16 cellular contexts compared by ENCODE assay signal in the genomic region with DNA sequence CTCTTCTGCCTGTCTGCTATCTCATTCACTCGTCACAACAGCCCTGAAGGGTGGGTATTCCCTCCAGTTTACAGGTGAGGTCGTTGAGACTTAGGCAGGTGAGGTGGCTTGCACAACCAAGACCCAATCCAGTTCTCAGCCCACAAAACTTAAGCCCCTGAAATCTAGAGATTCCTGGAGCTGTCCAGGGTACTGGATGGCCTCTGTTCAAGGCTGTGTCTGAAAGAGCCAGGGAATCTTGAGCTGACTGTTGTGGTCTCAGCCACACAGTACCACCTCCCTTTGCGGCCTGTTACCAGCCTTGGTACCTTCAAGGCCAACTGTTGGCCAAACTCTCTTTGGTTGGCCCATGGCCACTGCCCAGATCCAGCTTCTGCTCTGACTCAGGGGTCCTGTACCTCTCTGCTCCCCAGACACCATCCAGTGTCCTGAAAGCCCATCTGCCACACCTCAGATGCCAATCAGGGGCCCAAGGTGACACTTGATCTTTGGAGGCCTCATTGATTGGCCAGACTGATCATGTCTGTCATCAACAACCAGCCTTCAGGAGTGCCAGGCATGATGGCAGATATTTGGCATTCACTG. TPM values are rescaled to one million over a fixed set of nuclear protein-coding genes. Genes with fewer than 3 reads are reported as not detected.
DNase-seq lines count a peak whose midpoint lies in the region; ATAC-seq, FAIRE-seq and TF ChIP-seq lines count a peak whose summit lies in the region.
"Had no signal": no experiment of that assay in that cellular context is flagged by ENCODE, and none has a peak within 500 bp of the region (broad histone marks: within the 10 kb centered on the region; RNA-seq: fewer than 3 reads in every experiment).

No MANE protein-coding gene starts in this region.

- H4K8ac ChIP-seq in mesenchymal stem cell (ENCODE audit: low read length) = no peak overlapping the region

- no peak overlapping the region for H2BK15ac ChIP-seq in mesenchymal stem cell (ENCODE audit: low read depth, poor library complexity, severe bottlenecking)

- H3K4me1 ChIP-seq in K562 (replicated peaks in 1 of 2; ENCODE audit: control insufficient read depth in 2 of 2, insufficient read depth in 2 of 2, low read length in 2 of 2) = peaks cover 0 to 12% of the 10 kb centered on the region in 2 experiments; a peak in 3 of 5 replicates
- peaks cover 14% of the 10 kb centered on the region for H3K4me1 ChIP-seq in mesenchymal stem cell (ENCODE audit: control insufficient read depth, insufficient read depth, low read depth, low read length)

- no peak overlapping the region for H3K27ac ChIP-seq in K562 (ENCODE audit: extremely low read depth, low read depth, low read length)
- no peak overlapping the region for H3K27ac ChIP-seq in mesenchymal stem cell (ENCODE audit: low read length, poor library complexity, severe bottlenecking)
- H3K27ac ChIP-seq: uterus had no signal

- TF ChIP-seq EP300 in Ishikawa (IDR thresholded peaks at IDR 0.05; ENCODE audit: borderline replicate concordance) (no peak), K562 (IDR thresholded peaks at IDR 0.05; ENCODE audit: low read length) (no peak)

- TF ChIP-seq POLR2A in K562 (conservative IDR thresholded peaks at IDR 0.05) = no peak

- H3K18ac ChIP-seq in mesenchymal stem cell (ENCODE audit: low read depth in 1 of 2, low read length in 2 of 2) = no peak overlapping the region

- H2BK12ac ChIP-seq in mesenchymal stem cell (ENCODE audit: low read length in 2 of 2) = no peak overlapping the region

- peaks cover 5% of the 10 kb centered on the region; the same call in 1 of the 2 replicates for H4K20me1 ChIP-seq in K562 (replicated peaks; ENCODE audit: control insufficient read depth, insufficient read depth, low read length)

- H3K9me3 ChIP-seq in K562 (replicated peaks; ENCODE audit: control insufficient read depth, insufficient read depth, low read depth, low read length) (no peaks in the 10 kb centered on the region), mesenchymal stem cell (ENCODE audit: control insufficient read depth, low read length) (no peaks in the 10 kb centered on the region)
- H3K9me3 ChIP-seq: mucosa of descending colon, uterus had no signal

- H3K79me1 ChIP-seq in mesenchymal stem cell (replicated peaks; ENCODE audit: low read length, poor library complexity, severe bottlenecking) = no peaks in the 10 kb centered on the region

- H3K4me3 ChIP-seq in K562 = no peak overlapping the region
- no peak overlapping the region for H3K4me3 ChIP-seq in mesenchymal stem cell (ENCODE audit: insufficient read depth in 1 of 2, low read depth in 1 of 2, low read length in 2 of 2)
- H3K4me3 ChIP-seq: mucosa of descending colon, uterus had no signal

- H3K27me3 ChIP-seq in K562 (ENCODE audit: control insufficient read depth in 2 of 2, insufficient read depth in 2 of 2, low read length in 2 of 2) (peaks cover 9 to 50% of the 10 kb centered on the region in 2 experiments; a peak in 4 of 5 replicates), mesenchymal stem cell (ENCODE audit: control insufficient read depth in 1 of 2, insufficient read depth in 1 of 2, low read length in 2 of 2) (peaks cover 20 to 65% of the 10 kb centered on the region in 2 experiments)

- ATAC-seq in K562 (peak; percentile 30; the same call in 1 of the 3 replicates), GM18867 (IDR thresholded peaks at IDR 0.05; ENCODE audit: unreplicated experiment) (no peak), HG03045 (IDR thresholded peaks at IDR 0.05; ENCODE audit: unreplicated experiment) (no peak), HG02798 (IDR thresholded peaks at IDR 0.05; ENCODE audit: poor library complexity, unreplicated experiment) (no peak)
- ATAC-seq: mucosa of descending colon had no signal

- TF ChIP-seq CTCF in K562 (IDR thresholded peaks at IDR 0.05 in 2 of 3, conservative IDR thresholded peaks at IDR 0.05 in 1 of 3; ENCODE audit: insufficient read depth in 2 of 3, low read depth in 1 of 3, low read length in 3 of 3) = no peak

- no peak overlapping the region for H4K91ac ChIP-seq in mesenchymal stem cell (ENCODE audit: low read length)

- no peak overlapping the region for H2AK5ac ChIP-seq in mesenchymal stem cell (ENCODE audit: low read length, severe bottlenecking)

- no peak overlapping the region for H2AFZ ChIP-seq in K562 (ENCODE audit: low read depth, low read length)
- no peak overlapping the region for H2AFZ ChIP-seq in mesenchymal stem cell (ENCODE audit: low read depth, low read length)

- no peak overlapping the region for H2BK120ac ChIP-seq in mesenchymal stem cell (ENCODE audit: low read depth, low read length)

- CTCF ChIA-PET in K562 (lab: Yijun Ruan, JAX; ENCODE audit: low intra/inter-chr PET ratio) = no interaction called here

- 4% methylated on average over 3 of the region's 3 CpGs for WGBS in K562 (ENCODE audit: insufficient coverage, low coverage, missing lambda C conversion rate)
- 47% methylated on average over 1 of the region's 3 CpGs for WGBS in mesenchymal stem cell

- H3K9ac ChIP-seq in K562 (ENCODE audit: insufficient read depth in 1 of 2, low read depth in 2 of 2, low read length in 2 of 2) (no peak overlapping the region), mesenchymal stem cell (ENCODE audit: low read length) (no peak overlapping the region)

- no peaks in the 10 kb centered on the region for H3K79me2 ChIP-seq in K562 (ENCODE audit: control insufficient read depth, insufficient read depth, low read length)

- no peak overlapping the region for H2BK5ac ChIP-seq in mesenchymal stem cell (ENCODE audit: low read depth, low read length, poor library complexity, severe bottlenecking)

- no peaks in the 10 kb centered on the region for H3K36me3 ChIP-seq in K562 (ENCODE audit: control insufficient read depth, insufficient read depth, low read length)
- H3K36me3 ChIP-seq in mesenchymal stem cell (ENCODE audit: control insufficient read depth in 1 of 2, insufficient read depth in 2 of 2, low read depth in 1 of 2, low read length in 2 of 2) = no peaks in the 10 kb centered on the region
- H3K36me3 ChIP-seq: uterus had no signal

- H3K4ac ChIP-seq in mesenchymal stem cell (ENCODE audit: low read depth in 1 of 2, low read length in 2 of 2) = no peak overlapping the region

- no peak overlapping the region for H3K4me2 ChIP-seq in K562 (ENCODE audit: insufficient read depth, low read length)
- H3K4me2 ChIP-seq in mesenchymal stem cell (ENCODE audit: low read length, poor library complexity, severe bottlenecking) = no peak overlapping the region

- BruUV-seq in K562 (replicated peaks; lab: Mats Ljungman, UMichigan) = no TSS peak

- DNase-seq in ELF-1 (ENCODE audit: low read depth, low spot score) (peak; percentile 79), K562 (ENCODE audit: extremely low read depth in 1 of 4, low spot score in 3 of 4) (peak; percentile 16 to 29 (median 23)), mesenchymal stem cell (peak; percentile 51), DMS114 treated with DMSO at 0.1 percent for 48 hours (lab: John Stamatoyannopoulos, UW; ENCODE audit: unreplicated experiment) (no peak)
- DNase-seq: activated CD4-positive, CD25-positive, alpha-beta regulatory T cell treated with anti-CD3 and anti-CD28 coated beads, Interleukin-2, amount 50 U/mL, for 72 hours; activated effector memory CD4-positive, alpha-beta T cell treated with anti-CD3 and anti-CD28 coated beads, Interleukin-2, amount 50 U/mL, for 16 hours; cortex of kidney; NCI-H446; SIG-M5; uterus had no signal

- H3K23ac ChIP-seq in mesenchymal stem cell (ENCODE audit: low read length in 2 of 2) = no peak overlapping the region

- no peak overlapping the region for H3K14ac ChIP-seq in mesenchymal stem cell (ENCODE audit: low read length in 2 of 2)

- H3K9me1 ChIP-seq in K562 (ENCODE audit: control insufficient read depth, insufficient read depth, low read length) = no peaks in the 10 kb centered on the region

- TF ChIP-seq RAD21 in Ishikawa (IDR thresholded peaks at IDR 0.05; ENCODE audit: low read depth) = no peak
- TF ChIP-seq RAD21 in K562 (CRISPR knock-in tag; conservative IDR thresholded peaks at IDR 0.05 in 1 of 2, IDR thresholded peaks at IDR 0.05 in 1 of 2) = no peak

- intact Hi-C loops in K562 (cut with micrococcal nuclease) = no loop called here

- no peak for FAIRE-seq in K562 (lab: Jason Lieb, UNC)
- FAIRE-seq: D721Med had no signal

- in situ Hi-C loops in K562 (cut with MboI) = no loop called here

- POLR2A ChIA-PET in K562 (lab: Yijun Ruan, JAX) = interaction anchor here (0.5 to 0.7 kb wide), 2 partner anchors 15 to 28 kb away, joined by 3 to 5 read pairs; no protein-coding TSS in a partner anchor

RNA-seq across cellular contexts. Expression of a gene that starts 10.9 kb away (rescaled TPM):
- not detected in 2 replicates for total RNA-seq in K562 (2011; cell fraction: chromatin; rRNA removed; ENCODE audit: low replicate concordance)
- not detected in 2 replicates for total RNA-seq in K562 (2011; cell fraction: nucleolus; rRNA removed)
- not detected in 2 replicates for total RNA-seq in K562 (2011; cell fraction: nucleoplasm; rRNA removed)
- total RNA-seq in K562 (2014; rRNA removed) (not detected in 2 replicates), K562 (2014; rRNA removed; fragmentation: Illumina TruSeq; extraction: Trizol) (not detected in 2 replicates), K562 (2015; rRNA removed; fragmentation: Illumina TruSeq; extraction: Trizol) (not detected in 2 replicates), K562 (2021) (0.07 TPM in 1 of 2 replicates, not detected in the other)
- polyA plus RNA-seq in K562 (2011; rRNA removed) (not detected in 2 replicates), K562 (2014; fragmentation: Illumina TruSeq; extraction: Trizol) (not detected in 2 replicates), K562 (2014; fragmentation: Nextera tagmentation; extraction: Ambion mirVana) (not detected), K562 (2014; rRNA removed) (not detected in 2 replicates)
- not detected in 2 replicates for polyA plus RNA-seq in K562 (2011; cell fraction: cytosol; rRNA removed)
- polyA plus RNA-seq in K562 (2011; cell fraction: nucleus; rRNA removed) = not detected in 2 replicates
- not detected in 2 replicates for polyA plus RNA-seq in K562 (2012)
- not detected in 2 replicates for polyA minus RNA-seq in K562 (2011; rRNA and poly(A)+ RNA removed)
- polyA minus RNA-seq in K562 (2011; cell fraction: cytosol; rRNA and poly(A)+ RNA removed) = not detected in 2 replicates
- not detected in 2 replicates for polyA minus RNA-seq in K562 (2011; cell fraction: nucleus; rRNA and poly(A)+ RNA removed)
- not detected for polyA plus RNA-seq in mesenchymal stem cell (2013, experiment 1 of 2)
- polyA plus RNA-seq in mesenchymal stem cell (2013, experiment 2 of 2) = not detected

RNA-seq across cellular contexts. Expression of a gene that starts 51.1 kb away (rescaled TPM):
- total RNA-seq in K562 (2011; cell fraction: chromatin; rRNA removed; ENCODE audit: low replicate concordance) = not detected in 2 replicates
- not detected in 2 replicates for total RNA-seq in K562 (2011; cell fraction: nucleolus; rRNA removed)
- total RNA-seq in K562 (2011; cell fraction: nucleoplasm; rRNA removed) = not detected in 2 replicates
- total RNA-seq in K562 (2014; rRNA removed) = not detected in 2 replicates
- not detected in 2 replicates for total RNA-seq in K562 (2014; rRNA removed; fragmentation: Illumina TruSeq; extraction: Trizol)
- not detected in 2 replicates for total RNA-seq in K562 (2015; rRNA removed; fragmentation: Illumina TruSeq; extraction: Trizol)
- total RNA-seq in K562 (2021) = not detected in 2 replicates
- not detected in 2 replicates for polyA plus RNA-seq in K562 (2011; rRNA removed)
- polyA plus RNA-seq in K562 (2011; cell fraction: cytosol; rRNA removed) = not detected in 2 replicates
- polyA plus RNA-seq in K562 (2011; cell fraction: nucleus; rRNA removed) = not detected in 2 replicates
- polyA plus RNA-seq in K562 (2012) = 0.25 TPM in 1 of 2 replicates, not detected in the other
- polyA plus RNA-seq in K562 (2014; fragmentation: Illumina TruSeq; extraction: Trizol) = not detected in 2 replicates
- under 1 TPM in 1 of 2 experiments, not detected in 1; 0.15 TPM for polyA plus RNA-seq in K562 (2014; fragmentation: Nextera tagmentation; extraction: Ambion mirVana)
- polyA plus RNA-seq in K562 (2014; rRNA removed) = not detected in 2 replicates
- polyA minus RNA-seq in K562 (2011; rRNA and poly(A)+ RNA removed) = 0.63 TPM in 1 of 2 replicates, not detected in the other
- polyA minus RNA-seq in K562 (2011; cell fraction: cytosol; rRNA and poly(A)+ RNA removed) = not detected in 2 replicates
- polyA minus RNA-seq in K562 (2011; cell fraction: nucleus; rRNA and poly(A)+ RNA removed) = not detected in 2 replicates
- 3.2 TPM for polyA plus RNA-seq in mesenchymal stem cell (2013, experiment 1 of 2)
- polyA plus RNA-seq in mesenchymal stem cell (2013, experiment 2 of 2) = 3.6 TPM
